9 cellular contexts compared by ENCODE assay signal in the genomic region with DNA sequence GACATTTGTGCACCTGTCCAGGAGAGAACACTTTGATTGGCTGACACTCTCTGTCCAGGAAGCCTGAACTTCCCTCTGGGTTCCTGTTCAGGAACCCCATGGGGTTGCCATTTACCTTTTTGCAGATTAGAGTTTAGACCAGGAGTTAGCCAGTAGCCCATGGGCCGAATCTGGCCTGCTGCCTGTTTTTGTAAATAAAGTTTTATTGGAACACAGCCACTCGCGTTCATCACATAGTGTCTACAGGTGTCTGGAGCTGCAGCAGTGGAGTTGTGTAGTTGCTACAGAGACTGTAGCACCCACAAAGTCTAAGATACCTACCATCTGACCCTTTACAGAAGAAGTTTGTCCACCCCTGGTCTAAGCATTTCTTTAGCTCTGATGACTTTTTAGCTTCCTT.
"Had no signal": no experiment of that assay in that cellular context is flagged by ENCODE, and none has a peak within 500 bp of the region (broad histone marks: within the 10 kb centered on the region; RNA-seq: fewer than 3 reads in every experiment).

No MANE protein-coding gene starts in this region.

- H3K9me3 ChIP-seq: colonic mucosa, pancreas had no signal

- H3K27ac ChIP-seq: cardiac muscle cell, colonic mucosa, pancreas had no signal

- DNase-seq: activated CD4-positive, alpha-beta T cell treated with anti-CD3 and anti-CD28 coated beads, Interleukin-2, amount 10 ng/mL, durations not matched to agents 24 days and 14 days; activated CD8-positive, alpha-beta memory T cell treated with anti-CD3 and anti-CD28 coated beads for 24 hours; activated naive CD4-positive, alpha-beta T cell treated with anti-CD3 and anti-CD28 coated beads for 36 hours; colonic mucosa; hypothalamus; pancreas; stimulated activated CD4-positive, alpha-beta T cell treated with anti-CD3 and anti-CD28 coated beads, Interleukin-15, amount 100 ng/mL, for 24 hours; stimulated activated CD4-positive, alpha-beta T cell treated with anti-CD3 and anti-CD28 coated beads, Interleukin-4, amount 100 ng/mL, for 4 hours had no signal

- H3K4me3 ChIP-seq: cardiac muscle cell, colonic mucosa, pancreas had no signal

- H3K36me3 ChIP-seq: colonic mucosa had no signal

- H3K27me3 ChIP-seq: cardiac muscle cell, colonic mucosa, pancreas had no signal
